Comparison of ENCODE assay signal across 22 cellular contexts in genomic region chr16:60031751-60032150, GRCh38.
"Had no signal": no experiment of that assay in that cellular context is flagged by ENCODE, and none has a peak within 500 bp of the region (broad histone marks: within the 10 kb centered on the region; RNA-seq: fewer than 3 reads in every experiment).

No MANE protein-coding gene starts in this region.

- H3K9me3 Mint-ChIP-seq: activated naive CD8-positive, alpha-beta T cell treated with anti-CD3 and anti-CD28 coated beads, Interleukin-2, amount 10 ng/mL, durations not matched to agents 7 days and 5 days; dendritic cell treated with granulocyte-macrophage colony-stimulating factor and Interleukin-4, amounts not matched to agents 40 ng/mL and 50 ng/mL, for 4 days; WTC11 had no signal

- H3K27ac Mint-ChIP-seq: activated naive CD4-positive, alpha-beta T cell treated with anti-CD3 and anti-CD28 coated beads for 36 hours; activated naive CD8-positive, alpha-beta T cell treated with anti-CD3 and anti-CD28 coated beads, Interleukin-2, amount 10 ng/mL, durations not matched to agents 7 days and 5 days; activated T-cell treated with anti-CD3 and anti-CD28 coated beads, Interleukin-2, amount 50 U/mL, for 24 hours; dendritic cell treated with granulocyte-macrophage colony-stimulating factor and Interleukin-4, amounts not matched to agents 40 ng/mL and 50 ng/mL, for 4 days; immature natural killer cell; mesothelial cell of epicardium; natural killer cell; stimulated activated naive CD8-positive, alpha-beta T cell treated with anti-CD3 and anti-CD28 coated beads, Interleukin-15, Interleukin-2, amounts not matched to agents 100 ng/mL and 50 ng/mL, for 24 hours; WTC11 had no signal

- DNase-seq: activated naive CD4-positive, alpha-beta T cell treated with anti-CD3 and anti-CD28 coated beads for 36 hours; activated naive CD8-positive, alpha-beta T cell treated with anti-CD3 and anti-CD28 coated beads, Interleukin-2, amount 10 ng/mL, durations not matched to agents 7 days and 5 days; activated T-cell treated with anti-CD3 and anti-CD28 coated beads, Interleukin-2, amount 50 U/mL, for 24 hours; amygdala; body of pancreas; effector CD4-positive, alpha-beta T cell; foreskin keratinocyte; immature natural killer cell; kidney glomerular epithelial cell; left lung; natural killer cell; ovary; right cardiac atrium; stimulated activated CD4-positive, alpha-beta T cell treated with anti-CD3 and anti-CD28 coated beads, Interleukin-12 subunit alpha, Interleukin-12 subunit beta, amount 100 ng/mL, for 4 hours; T-helper 9 cell; tibial artery had no signal

- H3K27me3 Mint-ChIP-seq: activated naive CD8-positive, alpha-beta T cell treated with anti-CD3 and anti-CD28 coated beads, Interleukin-2, amount 10 ng/mL, durations not matched to agents 7 days and 5 days; activated T-cell treated with anti-CD3 and anti-CD28 coated beads, Interleukin-2, amount 50 U/mL, for 24 hours; dendritic cell treated with granulocyte-macrophage colony-stimulating factor and Interleukin-4, amounts not matched to agents 40 ng/mL and 50 ng/mL, for 4 days; stimulated activated naive CD8-positive, alpha-beta T cell treated with anti-CD3 and anti-CD28 coated beads, Interleukin-15, Interleukin-2, amounts not matched to agents 100 ng/mL and 50 ng/mL, for 24 hours had no signal

- H3K9me3 ChIP-seq: ovary, prostate gland had no signal

- H3K4me1 ChIP-seq: body of pancreas, foreskin keratinocyte, left lung, prostate gland, tibial artery had no signal

- H3K4me1 Mint-ChIP-seq: activated naive CD8-positive, alpha-beta T cell treated with anti-CD3 and anti-CD28 coated beads, Interleukin-2, amount 10 ng/mL, durations not matched to agents 7 days and 5 days; immature natural killer cell; natural killer cell; WTC11 had no signal

- H3K4me3 ChIP-seq: body of pancreas, cardiac muscle cell, left lung, ovary, prostate gland, tibial artery had no signal

- H3K4me3 Mint-ChIP-seq: activated naive CD4-positive, alpha-beta T cell treated with anti-CD3 and anti-CD28 coated beads for 36 hours; activated naive CD8-positive, alpha-beta T cell treated with anti-CD3 and anti-CD28 coated beads, Interleukin-2, amount 10 ng/mL, durations not matched to agents 7 days and 5 days; activated T-cell treated with anti-CD3 and anti-CD28 coated beads, Interleukin-2, amount 50 U/mL, for 24 hours; dendritic cell treated with granulocyte-macrophage colony-stimulating factor and Interleukin-4, amounts not matched to agents 40 ng/mL and 50 ng/mL, for 4 days; immature natural killer cell; mesothelial cell of epicardium; natural killer cell; stimulated activated naive CD8-positive, alpha-beta T cell treated with anti-CD3 and anti-CD28 coated beads, Interleukin-15, Interleukin-2, amounts not matched to agents 100 ng/mL and 50 ng/mL, for 24 hours; WTC11 had no signal

- H3K36me3 ChIP-seq: cardiac muscle cell, left lung, ovary, prostate gland, tibial artery had no signal

- H3K36me3 Mint-ChIP-seq: activated naive CD8-positive, alpha-beta T cell treated with anti-CD3 and anti-CD28 coated beads, Interleukin-2, amount 10 ng/mL, durations not matched to agents 7 days and 5 days; immature natural killer cell; mesothelial cell of epicardium; WTC11 had no signal

- ATAC-seq: body of pancreas, foreskin keratinocyte, left lung, natural killer cell, right cardiac atrium, WTC11 had no signal

- H3K27me3 ChIP-seq: body of pancreas, cardiac muscle cell, foreskin keratinocyte, left lung, ovary, tibial artery had no signal

- H3K27ac ChIP-seq: body of pancreas, cardiac muscle cell, foreskin keratinocyte, left lung, ovary, prostate gland, tibial artery had no signal
